In the genomic region with DNA sequence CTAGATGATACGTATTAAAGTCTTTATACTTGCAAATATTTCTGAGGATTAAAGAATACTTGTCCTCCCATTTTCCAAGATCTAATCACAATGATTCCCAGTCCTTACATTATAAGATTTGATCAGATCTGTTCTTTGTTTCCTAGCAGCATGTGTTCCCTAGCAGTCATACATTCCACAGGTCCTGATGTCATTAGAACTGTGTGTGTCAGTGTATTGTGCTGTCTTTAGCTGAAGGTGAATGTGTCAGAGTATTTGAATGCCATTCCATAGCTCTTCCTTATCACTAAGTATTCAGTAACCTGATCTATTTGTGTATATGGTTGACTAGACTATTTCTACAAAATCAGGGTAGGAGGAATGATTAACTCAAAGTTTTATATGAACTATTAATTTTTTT, we compare ENCODE assay signal across 1 cellular context.
TF ChIP-seq lines count a peak whose summit lies in the region.

No MANE protein-coding gene starts in this region.

TF ChIP-seq in GM23338, 12 proteins besides CTCF, POLR2A, EP300 and RAD21 (continued from another document):
- TF ChIP-seq, protein P1, sequence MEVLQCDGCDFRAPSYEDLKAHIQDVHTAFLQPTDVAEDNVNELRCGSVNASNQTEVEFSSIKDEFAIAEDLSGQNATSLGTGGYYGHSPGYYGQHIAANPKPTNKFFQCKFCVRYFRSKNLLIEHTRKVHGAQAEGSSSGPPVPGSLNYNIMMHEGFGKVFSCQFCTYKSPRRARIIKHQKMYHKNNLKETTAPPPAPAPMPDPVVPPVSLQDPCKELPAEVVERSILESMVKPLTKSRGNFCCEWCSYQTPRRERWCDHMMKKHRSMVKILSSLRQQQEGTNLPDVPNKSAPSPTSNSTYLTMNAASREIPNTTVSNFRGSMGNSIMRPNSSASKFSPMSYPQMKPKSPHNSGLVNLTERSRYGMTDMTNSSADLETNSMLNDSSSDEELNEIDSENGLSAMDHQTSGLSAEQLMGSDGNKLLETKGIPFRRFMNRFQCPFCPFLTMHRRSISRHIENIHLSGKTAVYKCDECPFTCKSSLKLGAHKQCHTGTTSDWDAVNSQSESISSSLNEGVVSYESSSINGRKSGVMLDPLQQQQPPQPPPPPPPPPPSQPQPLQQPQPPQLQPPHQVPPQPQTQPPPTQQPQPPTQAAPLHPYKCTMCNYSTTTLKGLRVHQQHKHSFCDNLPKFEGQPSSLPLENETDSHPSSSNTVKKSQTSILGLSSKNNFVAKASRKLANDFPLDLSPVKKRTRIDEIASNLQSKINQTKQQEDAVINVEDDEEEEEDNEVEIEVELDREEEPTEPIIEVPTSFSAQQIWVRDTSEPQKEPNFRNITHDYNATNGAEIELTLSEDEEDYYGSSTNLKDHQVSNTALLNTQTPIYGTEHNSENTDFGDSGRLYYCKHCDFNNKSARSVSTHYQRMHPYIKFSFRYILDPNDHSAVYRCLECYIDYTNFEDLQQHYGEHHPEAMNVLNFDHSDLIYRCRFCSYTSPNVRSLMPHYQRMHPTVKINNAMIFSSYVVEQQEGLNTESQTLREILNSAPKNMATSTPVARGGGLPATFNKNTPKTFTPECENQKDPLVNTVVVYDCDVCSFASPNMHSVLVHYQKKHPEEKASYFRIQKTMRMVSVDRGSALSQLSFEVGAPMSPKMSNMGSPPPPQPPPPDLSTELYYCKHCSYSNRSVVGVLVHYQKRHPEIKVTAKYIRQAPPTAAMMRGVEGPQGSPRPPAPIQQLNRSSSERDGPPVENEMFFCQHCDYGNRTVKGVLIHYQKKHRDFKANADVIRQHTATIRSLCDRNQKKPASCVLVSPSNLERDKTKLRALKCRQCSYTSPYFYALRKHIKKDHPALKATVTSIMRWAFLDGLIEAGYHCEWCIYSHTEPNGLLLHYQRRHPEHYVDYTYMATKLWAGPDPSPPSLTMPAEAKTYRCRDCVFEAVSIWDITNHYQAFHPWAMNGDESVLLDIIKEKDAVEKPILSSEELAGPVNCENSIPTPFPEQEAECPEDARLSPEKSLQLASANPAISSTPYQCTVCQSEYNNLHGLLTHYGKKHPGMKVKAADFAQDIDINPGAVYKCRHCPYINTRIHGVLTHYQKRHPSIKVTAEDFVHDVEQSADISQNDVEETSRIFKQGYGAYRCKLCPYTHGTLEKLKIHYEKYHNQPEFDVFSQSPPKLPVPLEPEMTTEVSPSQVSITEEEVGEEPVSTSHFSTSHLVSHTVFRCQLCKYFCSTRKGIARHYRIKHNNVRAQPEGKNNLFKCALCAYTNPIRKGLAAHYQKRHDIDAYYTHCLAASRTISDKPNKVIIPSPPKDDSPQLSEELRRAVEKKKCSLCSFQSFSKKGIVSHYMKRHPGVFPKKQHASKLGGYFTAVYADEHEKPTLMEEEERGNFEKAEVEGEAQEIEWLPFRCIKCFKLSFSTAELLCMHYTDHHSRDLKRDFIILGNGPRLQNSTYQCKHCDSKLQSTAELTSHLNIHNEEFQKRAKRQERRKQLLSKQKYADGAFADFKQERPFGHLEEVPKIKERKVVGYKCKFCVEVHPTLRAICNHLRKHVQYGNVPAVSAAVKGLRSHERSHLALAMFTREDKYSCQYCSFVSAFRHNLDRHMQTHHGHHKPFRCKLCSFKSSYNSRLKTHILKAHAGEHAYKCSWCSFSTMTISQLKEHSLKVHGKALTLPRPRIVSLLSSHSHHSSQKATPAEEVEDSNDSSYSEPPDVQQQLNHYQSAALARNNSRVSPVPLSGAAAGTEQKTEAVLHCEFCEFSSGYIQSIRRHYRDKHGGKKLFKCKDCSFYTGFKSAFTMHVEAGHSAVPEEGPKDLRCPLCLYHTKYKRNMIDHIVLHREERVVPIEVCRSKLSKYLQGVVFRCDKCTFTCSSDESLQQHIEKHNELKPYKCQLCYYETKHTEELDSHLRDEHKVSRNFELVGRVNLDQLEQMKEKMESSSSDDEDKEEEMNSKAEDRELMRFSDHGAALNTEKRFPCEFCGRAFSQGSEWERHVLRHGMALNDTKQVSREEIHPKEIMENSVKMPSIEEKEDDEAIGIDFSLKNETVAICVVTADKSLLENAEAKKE (CRISPR knock-in tag; IDR thresholded peaks at IDR 0.05), result no peak
- TF ChIP-seq CREB1 (CRISPR knock-in tag; IDR thresholded peaks at IDR 0.05; ENCODE audit: low read depth), result no peak
- no peak for TF ChIP-seq EZH2phosphoT487 (IDR thresholded peaks at IDR 0.05; ENCODE audit: unreplicated experiment)
- TF ChIP-seq NANOG (IDR thresholded peaks at IDR 0.05; ENCODE audit: borderline replicate concordance), result no peak
- TF ChIP-seq EZH2 (IDR thresholded peaks at IDR 0.05; ENCODE audit: low read depth, unreplicated experiment), result no peak
- TF ChIP-seq, protein P2, sequence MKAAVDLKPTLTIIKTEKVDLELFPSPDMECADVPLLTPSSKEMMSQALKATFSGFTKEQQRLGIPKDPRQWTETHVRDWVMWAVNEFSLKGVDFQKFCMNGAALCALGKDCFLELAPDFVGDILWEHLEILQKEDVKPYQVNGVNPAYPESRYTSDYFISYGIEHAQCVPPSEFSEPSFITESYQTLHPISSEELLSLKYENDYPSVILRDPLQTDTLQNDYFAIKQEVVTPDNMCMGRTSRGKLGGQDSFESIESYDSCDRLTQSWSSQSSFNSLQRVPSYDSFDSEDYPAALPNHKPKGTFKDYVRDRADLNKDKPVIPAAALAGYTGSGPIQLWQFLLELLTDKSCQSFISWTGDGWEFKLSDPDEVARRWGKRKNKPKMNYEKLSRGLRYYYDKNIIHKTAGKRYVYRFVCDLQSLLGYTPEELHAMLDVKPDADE (IDR thresholded peaks at IDR 0.05), result no peak
- TF ChIP-seq POLR2AphosphoS5 (IDR thresholded peaks at IDR 0.05; ENCODE audit: low read depth), result no peak
- no peak for TF ChIP-seq ZNF114 (CRISPR knock-in tag; IDR thresholded peaks at IDR 0.05)
- no peak for TF ChIP-seq JUNB (IDR thresholded peaks at IDR 0.05; ENCODE audit: unreplicated experiment)
